8 cellular contexts compared by ENCODE assay signal in genomic region chr6:45377041-45377554, GRCh38. TPM values are rescaled to one million over a fixed set of nuclear protein-coding genes. Genes with fewer than 3 reads are reported as not detected.
DNase-seq lines count a peak whose midpoint lies in the region; ATAC-seq, FAIRE-seq and TF ChIP-seq lines count a peak whose summit lies in the region.

No MANE protein-coding gene starts in this region.

- peak overlapping the region; percentile 67 to 81 (median 71) for H3K4me3 ChIP-seq in BLaER1 treated with 17β-estradiol and CSF1 and Interleukin-3, amounts not matched to agents 10 nM and 100 nM
- peak overlapping the region; percentile 74 for H3K4me3 ChIP-seq in astrocyte of the spinal cord (ENCODE audit: low read depth, low read length)
- H3K4me3 ChIP-seq in keratinocyte (ENCODE audit: control insufficient read depth in 2 of 3, extremely low read depth in 1 of 3, insufficient read depth in 2 of 3, low read depth in 1 of 3, low read length in 3 of 3), result peak overlapping the region; percentile 83 to 89 (median 87)

- dilution Hi-C loops in keratinocyte (cut with MboI; ENCODE audit: extremely low pct_ligation_motif_present, low sequenced_read_pairs), result loop anchor here (25.0 kb wide), 1 partner anchor 335 kb away; no protein-coding TSS in a partner anchor

- FAIRE-seq in keratinocyte (lab: Jason Lieb, UNC), result peak; percentile 67

- H3K27ac ChIP-seq in BLaER1 treated with 17β-estradiol and CSF1 and Interleukin-3, amounts not matched to agents 10 nM and 100 nM, result peak overlapping the region; percentile 85 to 95 (median 93)
- H3K27ac ChIP-seq in keratinocyte (ENCODE audit: control insufficient read depth, insufficient read depth, low read length), result peak overlapping the region; percentile 95

- H3K4me1 ChIP-seq in BLaER1 treated with 17β-estradiol and CSF1 and Interleukin-3, amounts not matched to agents 10 nM and 100 nM, result peaks cover 8 to 22% (median 17%) of the 10 kb centered on the region in 10 experiments; a peak in 19 of 20 replicates
- peaks cover 11% of the 10 kb centered on the region for H3K4me1 ChIP-seq in keratinocyte (ENCODE audit: control insufficient read depth, extremely low read depth, insufficient read depth, low read length)

- no peaks in the 10 kb centered on the region for H3K27me3 ChIP-seq in BLaER1 treated with 17β-estradiol and CSF1 and Interleukin-3, amounts not matched to agents 10 nM and 100 nM
- no peaks in the 10 kb centered on the region for H3K27me3 ChIP-seq in keratinocyte (ENCODE audit: control insufficient read depth, extremely low read depth, insufficient read depth, low read length)

- DNase-seq in NCI-H1417 treated with DMSO at 0.1 percent for 48 hours (lab: John Stamatoyannopoulos, UW) (peak; percentile 28), astrocyte of the spinal cord (ENCODE audit: low read depth, low spot score) (no peak), keratinocyte (ENCODE audit: low read depth, low spot score) (no peak), GM13977 (ENCODE audit: low spot score) (no peak), HPDE6-E6E7 (ENCODE audit: extremely low spot score) (no peak)
- DNase-seq in stimulated activated CD8-positive, alpha-beta memory T cell treated with anti-CD3 and anti-CD28 coated beads, Interleukin-7, amount 100 ng/mL, for 24 hours (ENCODE audit: low read depth), result peak; percentile 71

- H3K4me2 ChIP-seq in BLaER1 treated with 17β-estradiol and CSF1 and Interleukin-3, amounts not matched to agents 10 nM and 100 nM, result peak overlapping the region; percentile 69 to 90 (median 82)
- H3K4me2 ChIP-seq in keratinocyte (ENCODE audit: control insufficient read depth, extremely low read depth, insufficient read depth, low read depth, low read length), result peak overlapping the region; percentile 92

- H4K20me1 ChIP-seq in BLaER1 treated with 17β-estradiol and CSF1 and Interleukin-3, amounts not matched to agents 10 nM and 100 nM, result no peaks in the 10 kb centered on the region
- H4K20me1 ChIP-seq in keratinocyte (ENCODE audit: control insufficient read depth, extremely low read depth, insufficient read depth, low read length), result no peaks in the 10 kb centered on the region

- peaks cover 2% of the 10 kb centered on the region for H3K79me2 ChIP-seq in keratinocyte (ENCODE audit: control insufficient read depth, insufficient read depth, low read length)

- no peak for TF ChIP-seq CTCF in astrocyte of the spinal cord (IDR thresholded peaks at IDR 0.05; ENCODE audit: low read depth, low read length)
- no peak for TF ChIP-seq CTCF in keratinocyte (optimal IDR thresholded peaks at IDR 0.05 in 1 of 3, IDR thresholded peaks at IDR 0.05 in 1 of 3, conservative IDR thresholded peaks at IDR 0.05 in 1 of 3; ENCODE audit: extremely low read depth in 1 of 3, insufficient read depth in 2 of 3, low read length in 3 of 3)
- no peak for TF ChIP-seq CTCF in GM13977 (IDR thresholded peaks at IDR 0.05; ENCODE audit: extremely low read depth, insufficient read depth, missing control alignments)

- ATAC-seq in GM19455 (IDR thresholded peaks at IDR 0.05; ENCODE audit: unreplicated experiment), result peak; percentile 14

- no peaks in the 10 kb centered on the region for H3K9me1 ChIP-seq in keratinocyte (ENCODE audit: control insufficient read depth, extremely low read depth, insufficient read depth, low read length)

- H3K36me3 ChIP-seq in BLaER1 treated with 17β-estradiol and CSF1 and Interleukin-3, amounts not matched to agents 10 nM and 100 nM, result no peaks in the 10 kb centered on the region
- no peaks in the 10 kb centered on the region for H3K36me3 ChIP-seq in keratinocyte (ENCODE audit: control insufficient read depth in 2 of 2, extremely low read depth in 1 of 2, insufficient read depth in 2 of 2, low read length in 2 of 2)

- in situ Hi-C loops in astrocyte of the spinal cord (cut with HindIII; ENCODE audit: low sequenced_read_pairs), result no loop called here
- in situ Hi-C loops in GM13977 (cut with MboI; ENCODE audit: low pct_unique_long_range_greater_than_20kb, low sequenced_read_pairs, unreplicated experiment), result no loop called here

- peak overlapping the region; percentile 86 to 96 (median 91) for H3K9ac ChIP-seq in BLaER1 treated with 17β-estradiol and CSF1 and Interleukin-3, amounts not matched to agents 10 nM and 100 nM
- H3K9ac ChIP-seq in keratinocyte (ENCODE audit: control insufficient read depth, extremely low read depth, insufficient read depth, low read length), result peak overlapping the region; percentile 94

- peak overlapping the region; percentile 87 for H2AFZ ChIP-seq in keratinocyte (ENCODE audit: control insufficient read depth, low read length)

- H3K9me3 ChIP-seq in BLaER1 treated with 17β-estradiol and CSF1 and Interleukin-3, amounts not matched to agents 10 nM and 100 nM (replicated peaks in 1 of 11), result no peaks in the 10 kb centered on the region
- no peaks in the 10 kb centered on the region for H3K9me3 ChIP-seq in keratinocyte (ENCODE audit: control insufficient read depth, low read depth, low read length)

RNA-seq across cellular contexts. Expression of gene SUPT3H, which starts 0.6 kb away (rescaled TPM):
- 7.6 to 8.1 TPM (median 7.8 TPM) in 3 replicates for polyA plus RNA-seq in keratinocyte
- polyA plus RNA-seq in keratinocyte (2011; ENCODE audit: low read depth), result 9.7 TPM
- 8.2 and 11.7 TPM in 2 replicates for polyA plus RNA-seq in keratinocyte (2011; cell fraction: cytosol; rRNA removed)
- 11.3 and 13.1 TPM in 2 replicates for polyA plus RNA-seq in keratinocyte (2011; cell fraction: nucleus; rRNA removed)
- polyA plus RNA-seq in keratinocyte (2012; ENCODE audit: low replicate concordance), result 5.0 and 5.9 TPM in 2 replicates
- 2.3 to 17.3 TPM (median 10.0 TPM) in 3 replicates for polyA minus RNA-seq in keratinocyte
- polyA minus RNA-seq in keratinocyte (2011; cell fraction: cytosol; rRNA and poly(A)+ RNA removed), result 8.1 TPM
- polyA minus RNA-seq in keratinocyte (2011; cell fraction: nucleus; rRNA and poly(A)+ RNA removed), result 7.1 and 10.5 TPM in 2 replicates

RNA-seq across cellular contexts. Expression of gene RUNX2, which starts 49.0 kb away (rescaled TPM):
- polyA plus RNA-seq in keratinocyte, result 0.79 to 1.4 TPM (median 1.1 TPM) in 3 replicates
- polyA plus RNA-seq in keratinocyte (2011; ENCODE audit: low read depth), result 0.51 TPM
- 0.90 and 1.1 TPM in 2 replicates for polyA plus RNA-seq in keratinocyte (2011; cell fraction: cytosol; rRNA removed)
- 3.0 and 3.6 TPM in 2 replicates for polyA plus RNA-seq in keratinocyte (2011; cell fraction: nucleus; rRNA removed)
- polyA plus RNA-seq in keratinocyte (2012; ENCODE audit: low replicate concordance), result 0.87 and 2.2 TPM in 2 replicates
- 1.1 to 4.0 TPM (median 1.5 TPM) in 3 replicates for polyA minus RNA-seq in keratinocyte
- 1.7 TPM for polyA minus RNA-seq in keratinocyte (2011; cell fraction: cytosol; rRNA and poly(A)+ RNA removed)
- polyA minus RNA-seq in keratinocyte (2011; cell fraction: nucleus; rRNA and poly(A)+ RNA removed), result 2.1 and 2.6 TPM in 2 replicates

Comparison
In these comparisons a context has a peak if more than half of its experiments do, and no peak if none do; other contexts are left out.
1. DNase-seq: peak in NCI-H1417 treated with DMSO at 0.1 percent for 48 hours (single experiment) and stimulated activated CD8-positive, alpha-beta memory T cell treated with anti-CD3 and anti-CD28 coated beads, Interleukin-7, amount 100 ng/mL, for 24 hours (single experiment); none in astrocyte of the spinal cord (single experiment), keratinocyte (single experiment), GM13977 (single experiment) and HPDE6-E6E7 (single experiment).
2. Peak in every context shown above with its lines, with median percentiles within 50 percentile points of each other: H3K4me3 ChIP-seq.